ENCODE assay signal across 8 cellular contexts in genomic region chr11:66268953-66269906, GRCh38. TPM values are rescaled to one million over a fixed set of nuclear protein-coding genes. Genes with fewer than 3 reads are reported as not detected.
DNase-seq lines count a peak whose midpoint lies in the region; ATAC-seq and TF ChIP-seq lines count a peak whose summit lies in the region.

No MANE protein-coding gene starts in this region.

- 3% methylated on average over 32 of the region's 32 CpGs for WGBS in heart right ventricle, 2 donors

- H3K27ac Mint-ChIP-seq in IgD-negative memory B cell = peak overlapping the region; percentile 96 to 99 (median 97)
- H3K27ac Mint-ChIP-seq in activated CD8-positive, alpha-beta T cell treated with anti-CD3 and anti-CD28 coated beads for 36 hours = peak overlapping the region; percentile 98

- POLR2A ChIA-PET in activated CD8-positive, alpha-beta T cell treated with anti-CD3 and anti-CD28 coated beads for 36 hours (lab: Charles Lee) = interaction anchor here (1.2 to 6.4 kb wide), 6 partner anchors 11 to 47 kb away, joined by 4 to 76 read pairs (median 6); partner anchors contain the start of gene CNIH2

- H3K27me3 ChIP-seq in DOHH2 (ENCODE audit: control insufficient read depth, low read length) = no peaks in the 10 kb centered on the region
- no peaks in the 10 kb centered on the region for H3K27me3 ChIP-seq in heart right ventricle

- peaks cover 5% of the 10 kb centered on the region for H3K36me3 Mint-ChIP-seq in IgD-negative memory B cell
- peaks cover 45% of the 10 kb centered on the region for H3K36me3 Mint-ChIP-seq in activated CD8-positive, alpha-beta T cell treated with anti-CD3 and anti-CD28 coated beads for 36 hours (ENCODE audit: low read depth)

- H3K27ac ChIP-seq in DOHH2 (ENCODE audit: low read depth, low read length) (peak overlapping the region; percentile 82), heart right ventricle (peak overlapping the region; percentile 84 to 99 (median 98))

- H3K4me2 ChIP-seq in DOHH2 (ENCODE audit: low read length) = peak overlapping the region; percentile 64

- ATAC-seq in activated CD8-positive, alpha-beta T cell treated with anti-CD3 and anti-CD28 coated beads for 36 hours = no peak
- ATAC-seq in heart right ventricle (no peak), HG02588 (IDR thresholded peaks at IDR 0.05; ENCODE audit: unreplicated experiment) (no peak)

- H3K9me3 ChIP-seq in DOHH2 (ENCODE audit: control insufficient read depth, insufficient read depth, low read length) = no peaks in the 10 kb centered on the region
- H3K9me3 ChIP-seq in heart right ventricle = no peaks in the 10 kb centered on the region

- CTCF ChIA-PET in activated CD8-positive, alpha-beta T cell treated with anti-CD3 and anti-CD28 coated beads for 36 hours (lab: Charles Lee) = interaction anchor here (0.9 to 7.6 kb wide), 2 partner anchors 12 to 20 kb away, joined by 4 to 37 read pairs; partner anchors contain the start of gene YIF1A

- H3K4me1 ChIP-seq in DOHH2 (ENCODE audit: control insufficient read depth, low read length) = peaks cover 20% of the 10 kb centered on the region
- peaks cover 7 to 33% (median 24%) of the 10 kb centered on the region in 9 donors for H3K4me1 ChIP-seq in heart right ventricle

- H3K4me3 Mint-ChIP-seq in IgD-negative memory B cell = peak overlapping the region; percentile 91 to 96 (median 94)
- peak overlapping the region; percentile 91 for H3K4me3 Mint-ChIP-seq in activated CD8-positive, alpha-beta T cell treated with anti-CD3 and anti-CD28 coated beads for 36 hours

- H3K9me2 ChIP-seq in DOHH2 (replicated peaks; ENCODE audit: control insufficient read depth, low read length) = no peaks in the 10 kb centered on the region

- no peaks in the 10 kb centered on the region for H3K27me3 Mint-ChIP-seq in IgD-negative memory B cell
- H3K27me3 Mint-ChIP-seq in activated CD8-positive, alpha-beta T cell treated with anti-CD3 and anti-CD28 coated beads for 36 hours = no peaks in the 10 kb centered on the region

- peaks cover 5% of the 10 kb centered on the region for H4K20me1 ChIP-seq in DOHH2 (ENCODE audit: control insufficient read depth, insufficient read depth, low read depth, low read length)

- DNase-seq in activated CD8-positive, alpha-beta T cell treated with anti-CD3 and anti-CD28 coated beads for 36 hours = peak; percentile 27
- DNase-seq in heart right ventricle = no peak
- DNase-seq in retinal pigment epithelial cell (ENCODE audit: low read depth) = no peak
- DNase-seq in NCI-H345 (lab: John Stamatoyannopoulos, UW) = no peak
- no peak for DNase-seq in NCI-H2029 (lab: John Stamatoyannopoulos, UW)

- H3K36me3 ChIP-seq in DOHH2 (ENCODE audit: control insufficient read depth, low read length) (peaks cover 72% of the 10 kb centered on the region), heart right ventricle (peaks cover 0 to 63% (median 25%) of the 10 kb centered on the region in 9 donors)

- peaks cover 5% of the 10 kb centered on the region for H3F3A ChIP-seq in DOHH2 (ENCODE audit: control insufficient read depth, insufficient read depth)

- TF ChIP-seq CTCF in DOHH2 (IDR thresholded peaks at IDR 0.05; ENCODE audit: low read depth, low read length, poor library complexity, severe bottlenecking) = peak; percentile 38
- peak; percentile 22 for TF ChIP-seq CTCF in activated CD8-positive, alpha-beta T cell treated with anti-CD3 and anti-CD28 coated beads for 36 hours (IDR thresholded peaks at IDR 0.05)
- peak in 2 of 9 donors; percentile 6 to 8 for TF ChIP-seq CTCF in heart right ventricle (IDR thresholded peaks at IDR 0.05)
- TF ChIP-seq CTCF in retinal pigment epithelial cell (conservative IDR thresholded peaks at IDR 0.05; ENCODE audit: low read depth, low read length) = peak; percentile 37

- peak overlapping the region; percentile 96 for H3K4me3 ChIP-seq in DOHH2 (ENCODE audit: low read length)
- peak overlapping the region; percentile 61 to 97 (median 89) for H3K4me3 ChIP-seq in heart right ventricle
- peak overlapping the region; percentile 98 for H3K4me3 ChIP-seq in retinal pigment epithelial cell (ENCODE audit: low read length)

- intact Hi-C loops in activated CD8-positive, alpha-beta T cell treated with anti-CD3 and anti-CD28 coated beads for 36 hours (cut with micrococcal nuclease) = no loop called here
- intact Hi-C loops in heart right ventricle (cut with DNase I) = no loop called here

- peaks cover 6 to 25% (median 17%) of the 10 kb centered on the region in 3 donors for H3K4me1 Mint-ChIP-seq in IgD-negative memory B cell
- peaks cover 29% of the 10 kb centered on the region for H3K4me1 Mint-ChIP-seq in activated CD8-positive, alpha-beta T cell treated with anti-CD3 and anti-CD28 coated beads for 36 hours (ENCODE audit: low read depth)

- no peaks in the 10 kb centered on the region for H3K9me3 Mint-ChIP-seq in IgD-negative memory B cell
- H3K9me3 Mint-ChIP-seq in activated CD8-positive, alpha-beta T cell treated with anti-CD3 and anti-CD28 coated beads for 36 hours = no peaks in the 10 kb centered on the region

- peaks cover 26% of the 10 kb centered on the region for H3K79me2 ChIP-seq in DOHH2 (ENCODE audit: control insufficient read depth, low read length)

RNA-seq across cellular contexts. Expression of gene RAB1B, which starts 0.8 kb away (rescaled TPM):
- polyA plus RNA-seq in IgD-negative memory B cell (14.8 TPM), heart right ventricle (100 to 1,000 TPM; 129 to 132 TPM)
- 10 to 100 TPM; 97.9 to 98.2 TPM for total RNA-seq in activated CD8-positive, alpha-beta T cell treated with anti-CD3 and anti-CD28 coated beads for 36 hours
- total RNA-seq in heart right ventricle = 100 to 1,000 TPM; 117 to 153 (median 132) TPM

RNA-seq across cellular contexts. Expression of gene CNIH2, which starts 8.7 kb away (rescaled TPM):
- not detected for polyA plus RNA-seq in IgD-negative memory B cell
- total RNA-seq in activated CD8-positive, alpha-beta T cell treated with anti-CD3 and anti-CD28 coated beads for 36 hours = 1 to 10 TPM in 1 of 2 experiments, under 1 TPM in 1; 0.96 to 2.0 TPM
- total RNA-seq in heart right ventricle = under 1 TPM in 3 of 10 donors, not detected in 7; 0.45 to 0.57 (median 0.49) TPM
- under 1 TPM; 0.06 to 0.44 TPM for polyA plus RNA-seq in heart right ventricle

RNA-seq across cellular contexts. Expression of gene KLC2, which starts 11.7 kb away (rescaled TPM):
- polyA plus RNA-seq in IgD-negative memory B cell = 13.6 TPM
- total RNA-seq in activated CD8-positive, alpha-beta T cell treated with anti-CD3 and anti-CD28 coated beads for 36 hours = 10 to 100 TPM; 32.2 to 35.2 TPM
- total RNA-seq in heart right ventricle = 10 to 100 TPM; 24.4 to 46.8 (median 33.4) TPM
- 10 to 100 TPM; 36.1 to 36.3 TPM for polyA plus RNA-seq in heart right ventricle

RNA-seq across cellular contexts. Expression of gene YIF1A, which starts 19.7 kb away (rescaled TPM):
- 72.5 TPM for polyA plus RNA-seq in IgD-negative memory B cell
- total RNA-seq in activated CD8-positive, alpha-beta T cell treated with anti-CD3 and anti-CD28 coated beads for 36 hours = 10 to 100 TPM; 57.4 to 64.0 TPM
- 10 to 100 TPM; 38.3 to 75.0 (median 51.9) TPM for total RNA-seq in heart right ventricle
- polyA plus RNA-seq in heart right ventricle = 100 to 1,000 TPM in 1 of 2 donors, 10 to 100 TPM in 1; 54.9 to 168 TPM

RNA-seq across cellular contexts. Expression of gene TMEM151A, which starts 22.5 kb away (rescaled TPM):
- polyA plus RNA-seq in IgD-negative memory B cell = not detected
- total RNA-seq in activated CD8-positive, alpha-beta T cell treated with anti-CD3 and anti-CD28 coated beads for 36 hours = not detected
- total RNA-seq in heart right ventricle = under 1 TPM in 4 of 10 donors, not detected in 6; 0.17 to 0.24 (median 0.20) TPM
- under 1 TPM in 1 of 2 donors, not detected in 1; 0.10 TPM for polyA plus RNA-seq in heart right ventricle
